ENCODE assay signal across 19 cellular contexts in genomic region chr6:109038837-109039398, GRCh38.
"Had no signal": no experiment of that assay in that cellular context is flagged by ENCODE, and none has a peak within 500 bp of the region (broad histone marks: within the 10 kb centered on the region; RNA-seq: fewer than 3 reads in every experiment).

No MANE protein-coding gene starts in this region.

- H3K9me3 ChIP-seq: sigmoid colon had no signal

- H3K27me3 Mint-ChIP-seq: dendritic cell treated with granulocyte-macrophage colony-stimulating factor and Interleukin-4, amounts not matched to agents 40 ng/mL and 50 ng/mL, for 4 days; naive B cell; stimulated activated naive B cell treated with anti-CD40 and anti-IgM and Interleukin-4, amounts not matched to agents 10 μg/mL and 1 μg/mL and 100 μg/mL, for 72 hours had no signal

- H3K4me3 Mint-ChIP-seq: dendritic cell treated with granulocyte-macrophage colony-stimulating factor and Interleukin-4, amounts not matched to agents 40 ng/mL and 50 ng/mL, for 4 days; endodermal cell; nephron progenitor cell; stimulated activated naive B cell treated with anti-CD40 and anti-IgM and Interleukin-4, amounts not matched to agents 10 μg/mL and 1 μg/mL and 100 μg/mL, for 72 hours had no signal

- ATAC-seq: foreskin keratinocyte, left cardiac atrium had no signal

- DNase-seq: endodermal cell; erythroblast; foreskin keratinocyte; head of caudate nucleus; kidney; left cardiac atrium; left ventricle myocardium superior; mesendoderm; naive B cell; nephron progenitor cell; sigmoid colon; stimulated activated CD4-positive, alpha-beta T cell treated with anti-CD3 and anti-CD28 coated beads, Interleukin-2, amount 100 ng/mL, for 24 hours; stimulated activated CD4-positive, alpha-beta T cell treated with anti-CD3 and anti-CD28 coated beads, Interleukin-4, amount 100 ng/mL, for 4 hours; stimulated activated naive B cell treated with anti-CD40 and anti-IgM and Interleukin-4, amounts not matched to agents 10 μg/mL and 1 μg/mL and 100 μg/mL, for 72 hours; trophoblast cell had no signal

- H3K4me3 ChIP-seq: hepatocyte, sigmoid colon, skin epidermis had no signal

- H3K27me3 ChIP-seq: hepatocyte, sigmoid colon had no signal

- H3K4me1 Mint-ChIP-seq: nephron progenitor cell had no signal

- H3K27ac Mint-ChIP-seq: dendritic cell treated with granulocyte-macrophage colony-stimulating factor and Interleukin-4, amounts not matched to agents 40 ng/mL and 50 ng/mL, for 4 days; endodermal cell; stimulated activated naive B cell treated with anti-CD40 and anti-IgM and Interleukin-4, amounts not matched to agents 10 μg/mL and 1 μg/mL and 100 μg/mL, for 72 hours had no signal

- H3K4me1 ChIP-seq: foreskin keratinocyte, parathyroid adenoma had no signal

- H3K27ac ChIP-seq: foreskin keratinocyte, sigmoid colon, skin epidermis had no signal

- H3K9me3 Mint-ChIP-seq: dendritic cell treated with granulocyte-macrophage colony-stimulating factor and Interleukin-4, amounts not matched to agents 40 ng/mL and 50 ng/mL, for 4 days; naive B cell had no signal

- H3K36me3 Mint-ChIP-seq: stimulated activated naive B cell treated with anti-CD40 and anti-IgM and Interleukin-4, amounts not matched to agents 10 μg/mL and 1 μg/mL and 100 μg/mL, for 72 hours had no signal

- H3K36me3 ChIP-seq: sigmoid colon had no signal
